ENCODE assay signal across 7 cellular contexts in the genomic region with DNA sequence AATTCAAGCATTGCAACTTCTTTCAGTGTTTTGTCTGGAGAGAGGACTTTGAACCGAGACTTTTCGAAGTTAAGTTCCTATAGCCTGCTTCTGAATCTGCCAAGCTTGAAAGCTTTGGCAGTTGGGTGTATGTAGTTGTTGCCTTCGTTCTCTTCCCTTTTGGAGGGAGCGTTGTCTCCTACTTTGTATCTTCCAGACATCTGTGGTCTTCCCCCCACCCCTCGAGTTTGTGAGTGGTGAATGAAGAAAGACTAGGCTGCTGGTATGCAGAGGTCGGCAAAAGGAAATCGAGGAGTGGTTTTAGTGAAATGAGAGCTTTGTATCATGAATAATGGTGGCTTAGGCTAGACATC. TPM values are rescaled to one million over a fixed set of nuclear protein-coding genes. Genes with fewer than 3 reads are reported as not detected.
DNase-seq lines count a peak whose midpoint lies in the region; ATAC-seq and TF ChIP-seq lines count a peak whose summit lies in the region.

No MANE protein-coding gene starts in this region.

- 2% methylated on average over 7 of the region's 7 CpGs for WGBS in prostate gland

- CTCF ChIA-PET in activated CD4-positive, alpha-beta memory T cell treated with anti-CD3 and anti-CD28 coated beads, Interleukin-2, amount 10 ng/mL, durations not matched to agents 7 days and 5 days (lab: Charles Lee), result interaction anchor here (0.9 to 1.3 kb wide), 3 partner anchors 9 to 621 kb away, joined by 3 to 4 read pairs (median 3); no protein-coding TSS in a partner anchor

- no peaks in the 10 kb centered on the region for H3K9me3 Mint-ChIP-seq in activated CD4-positive, alpha-beta memory T cell treated with anti-CD3 and anti-CD28 coated beads, Interleukin-2, amount 10 ng/mL, durations not matched to agents 7 days and 5 days

- peak overlapping the region; percentile 87 for H3K27ac Mint-ChIP-seq in activated CD4-positive, alpha-beta memory T cell treated with anti-CD3 and anti-CD28 coated beads, Interleukin-2, amount 10 ng/mL, durations not matched to agents 7 days and 5 days

- no peaks in the 10 kb centered on the region for H3K9me3 ChIP-seq in prostate gland

- H3K27me3 ChIP-seq in prostate gland (replicated peaks; ENCODE audit: insufficient read depth), result no peaks in the 10 kb centered on the region

- peak overlapping the region; percentile 98 for H3K4me3 Mint-ChIP-seq in activated CD4-positive, alpha-beta memory T cell treated with anti-CD3 and anti-CD28 coated beads, Interleukin-2, amount 10 ng/mL, durations not matched to agents 7 days and 5 days

- H3K27ac ChIP-seq in prostate gland, result peak overlapping the region; percentile 97 to 99

- peaks cover 13% of the 10 kb centered on the region for H3K27me3 Mint-ChIP-seq in activated CD4-positive, alpha-beta memory T cell treated with anti-CD3 and anti-CD28 coated beads, Interleukin-2, amount 10 ng/mL, durations not matched to agents 7 days and 5 days

- peaks cover 45% of the 10 kb centered on the region for H3K4me1 Mint-ChIP-seq in activated CD4-positive, alpha-beta memory T cell treated with anti-CD3 and anti-CD28 coated beads, Interleukin-2, amount 10 ng/mL, durations not matched to agents 7 days and 5 days

- no peak for ATAC-seq in HG02642 (IDR thresholded peaks at IDR 0.05; ENCODE audit: poor library complexity, unreplicated experiment)

- in situ Hi-C loops in G401 (cut with HindIII; ENCODE audit: low sequenced_read_pairs), result no loop called here

- no peak for TF ChIP-seq POLR2A in prostate gland (IDR thresholded peaks at IDR 0.05)

- peak overlapping the region; percentile 90 to 96 for H3K4me3 ChIP-seq in prostate gland

- no peak for TF ChIP-seq CTCF in prostate gland (IDR thresholded peaks at IDR 0.05)

- DNase-seq in G401 (ENCODE audit: low spot score) (peak; percentile 61), M059J (ENCODE audit: low read depth) (peak; percentile 48), foreskin melanocyte (peak; percentile 69), prostate gland (ENCODE audit: low spot score) (peak; percentile 33), iPS-NIHi7 (ENCODE audit: extremely low spot score) (no peak)
- peak; percentile 41 for DNase-seq in activated CD4-positive, alpha-beta memory T cell treated with anti-CD3 and anti-CD28 coated beads, Interleukin-2, amount 10 ng/mL, durations not matched to agents 7 days and 5 days

- intact Hi-C loops in prostate gland (cut with DNase I), result loop anchor here (10.0 kb wide), 1 partner anchor 514 kb away; no protein-coding TSS in a partner anchor

- no peaks in the 10 kb centered on the region for H3K4me1 ChIP-seq in prostate gland (replicated peaks)

- peaks cover 11% of the 10 kb centered on the region for H3K36me3 Mint-ChIP-seq in activated CD4-positive, alpha-beta memory T cell treated with anti-CD3 and anti-CD28 coated beads, Interleukin-2, amount 10 ng/mL, durations not matched to agents 7 days and 5 days (ENCODE audit: low read depth)

- no peaks in the 10 kb centered on the region for H3K36me3 ChIP-seq in prostate gland

- POLR2A ChIA-PET in activated CD4-positive, alpha-beta memory T cell treated with anti-CD3 and anti-CD28 coated beads, Interleukin-2, amount 10 ng/mL, durations not matched to agents 7 days and 5 days (lab: Charles Lee), result interaction anchor here (0.7 to 6.9 kb wide), 12 partner anchors 9 to 892 kb away, joined by 3 to 73 read pairs (median 9); partner anchors contain the start of genes RPL14 and ULK4

RNA-seq across cellular contexts. Expression of gene CTNNB1, which starts 1.3 kb away (rescaled TPM):
- total RNA-seq in G401 (2014; rRNA removed; shearing (Covaris generic)), result 247 and 292 TPM in 2 replicates
- 261 and 368 TPM in 2 replicates for total RNA-seq in M059J (2014; rRNA removed; shearing (Covaris generic))
- total RNA-seq in activated CD4-positive, alpha-beta memory T cell treated with anti-CD3 and anti-CD28 coated beads, Interleukin-2, amount 10 ng/mL, durations not matched to agents 7 days and 5 days, result 100 to 1,000 TPM; 134 to 151 TPM
- total RNA-seq in prostate gland, result 100 to 1,000 TPM; 405 to 467 TPM
